In genomic region chrX:72783964-72784363, GRCh38 we compare ENCODE assay signal across 18 cellular contexts. TPM values are rescaled to one million over a fixed set of nuclear protein-coding genes. Genes with fewer than 3 reads are reported as not detected.
"Had no signal": no experiment of that assay in that cellular context is flagged by ENCODE, and none has a peak within 500 bp of the region (broad histone marks: within the 10 kb centered on the region; RNA-seq: fewer than 3 reads in every experiment).

No MANE protein-coding gene starts in this region.

RNA-seq across cellular contexts. Expression of gene FAM236B, which starts 1.5 kb away (rescaled TPM):
- total RNA-seq: activated CD4-positive, alpha-beta memory T cell treated with anti-CD3 and anti-CD28 coated beads, Interleukin-2, amount 10 ng/mL, durations not matched to agents 7 days and 5 days; activated CD4-positive, alpha-beta T cell treated with anti-CD3 and anti-CD28 coated beads, Interleukin-2, amount 10 ng/mL, durations not matched to agents 7 days and 5 days; activated naive CD4-positive, alpha-beta T cell treated with anti-CD3 and anti-CD28 coated beads, Interleukin-2, amount 50 U/mL, for 72 hours; activated naive CD8-positive, alpha-beta T cell treated with anti-CD3 and anti-CD28 coated beads, Interleukin-2, amount 10 ng/mL, durations not matched to agents 7 days and 5 days; activated T-cell treated with anti-CD3 and anti-CD28 coated beads, Interleukin-2, amount 50 U/mL, for 72 hours; ascending aorta; breast epithelium; cardiac muscle cell; colonic mucosa; dermis microvascular lymphatic vessel endothelial cell; endothelial cell of umbilical vein; esophagus squamous epithelium; fibroblast of lung; fibroblast of villous mesenchyme; gastroesophageal sphincter; glomerular endothelial cell; heart right ventricle had no signal
- polyA plus RNA-seq: cardiac muscle cell, endothelial cell of umbilical vein, esophagus, fibroblast of lung, heart right ventricle had no signal

RNA-seq across cellular contexts. Expression of gene DMRTC1B, which starts 7.3 kb away (rescaled TPM):
- total RNA-seq: activated CD4-positive, alpha-beta memory T cell treated with anti-CD3 and anti-CD28 coated beads, Interleukin-2, amount 10 ng/mL, durations not matched to agents 7 days and 5 days; ascending aorta; dermis microvascular lymphatic vessel endothelial cell; endothelial cell of umbilical vein; esophagus squamous epithelium; fibroblast of lung; fibroblast of villous mesenchyme; gastroesophageal sphincter; glomerular endothelial cell; heart right ventricle had no signal
- polyA plus RNA-seq: endothelial cell of umbilical vein, fibroblast of lung, heart right ventricle had no signal

RNA-seq across cellular contexts. Expression of gene FAM236D, which starts 24.0 kb away (rescaled TPM):
- total RNA-seq: activated CD4-positive, alpha-beta memory T cell treated with anti-CD3 and anti-CD28 coated beads, Interleukin-2, amount 10 ng/mL, durations not matched to agents 7 days and 5 days; activated CD4-positive, alpha-beta T cell treated with anti-CD3 and anti-CD28 coated beads, Interleukin-2, amount 10 ng/mL, durations not matched to agents 7 days and 5 days; activated naive CD4-positive, alpha-beta T cell treated with anti-CD3 and anti-CD28 coated beads, Interleukin-2, amount 50 U/mL, for 72 hours; activated naive CD8-positive, alpha-beta T cell treated with anti-CD3 and anti-CD28 coated beads, Interleukin-2, amount 10 ng/mL, durations not matched to agents 7 days and 5 days; activated T-cell treated with anti-CD3 and anti-CD28 coated beads, Interleukin-2, amount 50 U/mL, for 72 hours; ascending aorta; breast epithelium; cardiac muscle cell; colonic mucosa; dermis microvascular lymphatic vessel endothelial cell; endothelial cell of umbilical vein; esophagus squamous epithelium; fibroblast of lung; fibroblast of villous mesenchyme; gastroesophageal sphincter; glomerular endothelial cell; heart right ventricle had no signal
- polyA plus RNA-seq: cardiac muscle cell, endothelial cell of umbilical vein, esophagus, fibroblast of lung, heart right ventricle had no signal
